In genomic region chr19:13633109-13633508, GRCh38 we compare ENCODE assay signal across 9 cellular contexts.
DNase-seq lines count a peak whose midpoint lies in the region; ATAC-seq and TF ChIP-seq lines count a peak whose summit lies in the region.
"Had no signal": no experiment of that assay in that cellular context is flagged by ENCODE, and none has a peak within 500 bp of the region (broad histone marks: within the 10 kb centered on the region; RNA-seq: fewer than 3 reads in every experiment).

No MANE protein-coding gene starts in this region.

- DNase-seq in MG63 (peak; percentile 91), NCI-H748 treated with DMSO at 0.1 percent for 48 hours (lab: John Stamatoyannopoulos, UW) (peak; percentile 94), epithelial cell of proximal tubule (ENCODE audit: low read depth) (no peak), stromal cell of bone marrow (ENCODE audit: low read depth) (peak; percentile 62), heart left ventricle (no peak), A172 (ENCODE audit: low spot score) (no peak)
- DNase-seq in activated T-cell treated with anti-CD3 and anti-CD28 coated beads, Interleukin-2, amount 50 U/mL, for 48 hours = no peak
- DNase-seq: sigmoid colon had no signal

- ATAC-seq in heart left ventricle = no peak

- H3K4me1 ChIP-seq in heart left ventricle = no peaks in the 10 kb centered on the region
- H3K4me1 ChIP-seq: sigmoid colon had no signal

- no peak overlapping the region for H3K4me3 ChIP-seq in MG63
- H3K4me3 ChIP-seq in epithelial cell of proximal tubule (ENCODE audit: low read depth, low read length) = peak overlapping the region; percentile 9
- H3K4me3 ChIP-seq in heart left ventricle = no peak overlapping the region
- H3K4me3 ChIP-seq: sigmoid colon, thoracic aorta had no signal

- intact Hi-C loops in heart left ventricle (cut with DNase I) = no loop called here

- no peak for TF ChIP-seq POLR2A in heart left ventricle (IDR thresholded peaks at IDR 0.05)

- no peak overlapping the region for H3K27ac ChIP-seq in heart left ventricle
- H3K27ac ChIP-seq: sigmoid colon, thoracic aorta had no signal

- TF ChIP-seq CTCF in epithelial cell of proximal tubule (conservative IDR thresholded peaks at IDR 0.05; ENCODE audit: low read depth, low read length) (no peak), heart left ventricle (IDR thresholded peaks at IDR 0.05) (no peak)

- H3K9me3 ChIP-seq in MG63 = peaks cover 15% of the 10 kb centered on the region
- H3K9me3 ChIP-seq in heart left ventricle = no peaks in the 10 kb centered on the region
- H3K9me3 ChIP-seq: sigmoid colon, thoracic aorta had no signal

- 9 to 21% (median 16%) methylated on average over 6 of the region's 6 CpGs for WGBS in heart left ventricle, 4 donors

- H3K27me3 ChIP-seq in MG63 = no peaks in the 10 kb centered on the region
- peaks cover 0 to 17% (median 0%) of the 10 kb centered on the region in 9 donors for H3K27me3 ChIP-seq in heart left ventricle

- H3K36me3 ChIP-seq in MG63 = no peaks in the 10 kb centered on the region
- no peaks in the 10 kb centered on the region for H3K36me3 ChIP-seq in heart left ventricle
- H3K36me3 ChIP-seq: sigmoid colon, thoracic aorta had no signal

Comparison
In these comparisons a context has a peak if more than half of its experiments do, and no peak if none do; other contexts are left out.
1. DNase-seq: peak in MG63 (single experiment), NCI-H748 treated with DMSO at 0.1 percent for 48 hours (single experiment) and stromal cell of bone marrow (single experiment); none in epithelial cell of proximal tubule (single experiment), activated T-cell treated with anti-CD3 and anti-CD28 coated beads, Interleukin-2, amount 50 U/mL, for 48 hours (0 of 2), heart left ventricle (0 of 5) and A172 (single experiment).